ENCODE assay signal across 22 cellular contexts in genomic region chr5:66529182-66529581, GRCh38.
DNase-seq lines count a peak whose midpoint lies in the region; ATAC-seq, FAIRE-seq and TF ChIP-seq lines count a peak whose summit lies in the region.
"Had no signal": no experiment of that assay in that cellular context is flagged by ENCODE, and none has a peak within 500 bp of the region (broad histone marks: within the 10 kb centered on the region; RNA-seq: fewer than 3 reads in every experiment).

No MANE protein-coding gene starts in this region.

- peak; percentile 57 for DNase-seq in activated CD4-positive, alpha-beta T cell treated with anti-CD3 and anti-CD28 coated beads for 36 hours
- DNase-seq in activated CD4-positive, alpha-beta T cell treated with anti-CD3 and anti-CD28 coated beads for 48 hours: no peak
- DNase-seq in NAMALWA (ENCODE audit: low spot score) (peak; percentile 3), erythroblast (lab: John Stamatoyannopoulos, UW) (peak; percentile 2 to 5), RCC 7860 (ENCODE audit: low spot score) (no peak), immature natural killer cell (no peak), HEK293T (ENCODE audit: extremely low spot score) (no peak)
- DNase-seq: 8988T, DMS53, EL, GF-D8, HFFc6, KBM-7, MM.1S, NCI-H1092 treated with DMSO at 0.1 percent for 48 hours, NCI-H146, NCI-H2029, NCI-H2171, NCI-H345, Right ventricle myocardium superior had no signal

- H3K4me3 Mint-ChIP-seq in activated CD4-positive, alpha-beta T cell treated with anti-CD3 and anti-CD28 coated beads for 36 hours: no peak overlapping the region
- H3K4me3 Mint-ChIP-seq in immature natural killer cell: no peak overlapping the region
- H3K4me3 Mint-ChIP-seq: CD14-positive monocyte, HFFc6 had no signal

- CTCF ChIA-PET in activated CD4-positive, alpha-beta T cell treated with anti-CD3 and anti-CD28 coated beads for 36 hours (lab: Charles Lee): interaction anchor here (0.6 to 1.6 kb wide), 3 partner anchors 11 to 223 kb away, joined by 3 read pairs; no protein-coding TSS in a partner anchor
- CTCF ChIA-PET in HEK293T (lab: Yijun Ruan, JAX): interaction anchor here (0.7 kb wide), 1 partner anchor 220 kb away, joined by 3 read pairs; no protein-coding TSS in a partner anchor

- intact Hi-C loops in activated CD4-positive, alpha-beta T cell treated with anti-CD3 and anti-CD28 coated beads for 36 hours (cut with DNase I, micrococcal nuclease): loop anchor here in 1 of 2 experiments (1.0 kb wide), 1 partner anchor 228 kb away; no protein-coding TSS in a partner anchor

- no peak for FAIRE-seq in RCC 7860 (lab: Jason Lieb, UNC)
- FAIRE-seq: D721Med had no signal

- ATAC-seq in activated CD4-positive, alpha-beta T cell treated with anti-CD3 and anti-CD28 coated beads for 36 hours: no peak

- H3K27me3 Mint-ChIP-seq in activated CD4-positive, alpha-beta T cell treated with anti-CD3 and anti-CD28 coated beads for 36 hours: peaks cover 19% of the 10 kb centered on the region
- peaks cover 0 to 6% (median 3%) of the 10 kb centered on the region in 3 donors for H3K27me3 Mint-ChIP-seq in immature natural killer cell (ENCODE audit: low read depth in 3 of 3)

- H3K9me3 Mint-ChIP-seq in activated CD4-positive, alpha-beta T cell treated with anti-CD3 and anti-CD28 coated beads for 36 hours (ENCODE audit: low read depth): no peaks in the 10 kb centered on the region
- peaks cover 0 to 3% (median 0%) of the 10 kb centered on the region in 6 donors for H3K9me3 Mint-ChIP-seq in immature natural killer cell

- POLR2A ChIA-PET in activated CD4-positive, alpha-beta T cell treated with anti-CD3 and anti-CD28 coated beads for 36 hours (lab: Charles Lee): no interaction called here
- POLR2A ChIA-PET in HEK293T (lab: Yijun Ruan, JAX): no interaction called here

- no peaks in the 10 kb centered on the region for H3K4me1 Mint-ChIP-seq in activated CD4-positive, alpha-beta T cell treated with anti-CD3 and anti-CD28 coated beads for 36 hours
- no peaks in the 10 kb centered on the region for H3K4me1 Mint-ChIP-seq in immature natural killer cell
- H3K4me1 Mint-ChIP-seq: CD14-positive monocyte had no signal

- TF ChIP-seq POLR2A in erythroblast (IDR thresholded peaks at IDR 0.05; ENCODE audit: low read length): no peak

- no peaks in the 10 kb centered on the region for H3K36me3 Mint-ChIP-seq in activated CD4-positive, alpha-beta T cell treated with anti-CD3 and anti-CD28 coated beads for 36 hours (ENCODE audit: low read depth)
- H3K36me3 Mint-ChIP-seq in immature natural killer cell: no peaks in the 10 kb centered on the region
- H3K36me3 Mint-ChIP-seq: CD14-positive monocyte had no signal

- H3K27ac Mint-ChIP-seq in activated CD4-positive, alpha-beta T cell treated with anti-CD3 and anti-CD28 coated beads for 36 hours: no peak overlapping the region
- no peak overlapping the region for H3K27ac Mint-ChIP-seq in immature natural killer cell
- H3K27ac Mint-ChIP-seq: CD14-positive monocyte, HFFc6 had no signal

TF ChIP-seq in HEK293T, 16 proteins besides CTCF, POLR2A, EP300 and RAD21:
- no peak for TF ChIP-seq PKNOX1 (IDR thresholded peaks at IDR 0.05)
- TF ChIP-seq TARDBP (IDR thresholded peaks at IDR 0.05): no peak
- TF ChIP-seq BHLHE40 (IDR thresholded peaks at IDR 0.05; ENCODE audit: borderline replicate concordance): no peak
- TF ChIP-seq ELF4 (IDR thresholded peaks at IDR 0.05): no peak
- TF ChIP-seq FOXK2 (IDR thresholded peaks at IDR 0.05): no peak
- TF ChIP-seq ZNF384 (IDR thresholded peaks at IDR 0.05): no peak
- TF ChIP-seq HDGF (IDR thresholded peaks at IDR 0.05; ENCODE audit: borderline replicate concordance): no peak
- no peak for TF ChIP-seq ARNT (IDR thresholded peaks at IDR 0.05)
- no peak for TF ChIP-seq SUZ12 (IDR thresholded peaks at IDR 0.05)
- no peak for TF ChIP-seq L3MBTL2 (conservative IDR thresholded peaks at IDR 0.05)
- TF ChIP-seq NFRKB (IDR thresholded peaks at IDR 0.05): no peak
- no peak for TF ChIP-seq FOXM1 (IDR thresholded peaks at IDR 0.05; ENCODE audit: borderline replicate concordance)
- no peak for TF ChIP-seq LEF1 (IDR thresholded peaks at IDR 0.05; ENCODE audit: borderline replicate concordance)
- no peak for TF ChIP-seq CTBP1 (IDR thresholded peaks at IDR 0.05; ENCODE audit: borderline replicate concordance)
- no peak for TF ChIP-seq FOXA1 (IDR thresholded peaks at IDR 0.05)
TF ChIP-seq in HEK293T: peak in this region for 0.

Comparison
In these comparisons a context has a peak if more than half of its experiments do, and no peak if none do; other contexts are left out.
1. DNase-seq: peak in activated CD4-positive, alpha-beta T cell treated with anti-CD3 and anti-CD28 coated beads for 36 hours (single experiment), NAMALWA (single experiment) and erythroblast (2 of 2); none in activated CD4-positive, alpha-beta T cell treated with anti-CD3 and anti-CD28 coated beads for 48 hours (single experiment), RCC 7860 (single experiment), immature natural killer cell (0 of 3) and HEK293T (single experiment).